ENCODE assay signal across 9 cellular contexts in the genomic region with DNA sequence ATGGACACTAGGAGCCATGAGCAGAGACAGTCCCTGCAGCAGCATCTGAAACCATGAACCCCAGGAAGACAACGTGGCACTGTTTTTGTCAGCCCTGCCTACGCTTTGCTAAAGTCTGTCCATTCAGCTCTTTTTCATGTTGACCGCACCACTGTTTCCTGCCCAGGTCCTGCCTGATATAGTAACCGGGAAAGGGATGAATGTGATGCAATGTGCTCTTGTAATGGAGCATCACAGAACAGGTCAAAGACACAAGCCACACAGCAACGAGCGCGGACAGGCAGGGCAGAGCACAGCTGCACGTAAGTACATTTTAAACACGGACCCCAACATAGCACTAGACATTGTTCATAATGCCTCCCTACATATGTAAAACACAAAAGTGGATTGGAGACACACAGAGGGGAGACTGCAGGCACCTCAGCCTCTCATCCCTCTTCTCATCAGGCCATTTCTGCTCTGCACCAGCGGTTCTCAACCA. TPM values are rescaled to one million over a fixed set of nuclear protein-coding genes. Genes with fewer than 3 reads are reported as not detected.
DNase-seq lines count a peak whose midpoint lies in the region; ATAC-seq, FAIRE-seq and TF ChIP-seq lines count a peak whose summit lies in the region.
"Had no signal": no experiment of that assay in that cellular context is flagged by ENCODE, and none has a peak within 500 bp of the region (broad histone marks: within the 10 kb centered on the region; RNA-seq: fewer than 3 reads in every experiment).

No MANE protein-coding gene starts in this region.

- peak; percentile 15 for ATAC-seq in HG03045 (IDR thresholded peaks at IDR 0.05; ENCODE audit: unreplicated experiment)
- peak; percentile 19 to 26 for ATAC-seq in stimulated activated naive B cell treated with anti-CD40 and anti-IgM and Interleukin-4, amounts not matched to agents 10 μg/mL and 1 μg/mL and 100 μg/mL, for 72 hours (replicated peaks)

- no peaks in the 10 kb centered on the region for H3K9me3 ChIP-seq in endodermal cell (ENCODE audit: control insufficient read depth, low read length)

- H3K27me3 ChIP-seq in bronchial epithelial cell (ENCODE audit: control insufficient read depth, insufficient read depth, low read length) (no peaks in the 10 kb centered on the region), endodermal cell (ENCODE audit: control insufficient read depth, insufficient read depth, low read length, poor library complexity, severe bottlenecking) (no peaks in the 10 kb centered on the region)
- H3K27me3 ChIP-seq: cardiac muscle cell had no signal

- no peak overlapping the region for H3K9ac ChIP-seq in endodermal cell (ENCODE audit: extremely low read depth, low read length, poor library complexity, severe bottlenecking)

- TF ChIP-seq CTCF in bronchial epithelial cell (IDR thresholded peaks at IDR 0.05; ENCODE audit: insufficient read depth, low read length, severe bottlenecking) (no peak), endodermal cell (conservative IDR thresholded peaks at IDR 0.05) (no peak)

- H3K4me3 ChIP-seq in bronchial epithelial cell (ENCODE audit: low read depth, low read length) (no peak overlapping the region), endodermal cell (ENCODE audit: low read length) (no peak overlapping the region)
- H3K4me3 ChIP-seq: cardiac muscle cell had no signal

- H3K36me3 Mint-ChIP-seq in stimulated activated naive B cell treated with anti-CD40 and anti-IgM and Interleukin-4, amounts not matched to agents 10 μg/mL and 1 μg/mL and 100 μg/mL, for 72 hours = no peaks in the 10 kb centered on the region
- no peaks in the 10 kb centered on the region for H3K36me3 Mint-ChIP-seq in endodermal cell (ENCODE audit: low read depth)

- H3K27me3 Mint-ChIP-seq in stimulated activated naive B cell treated with anti-CD40 and anti-IgM and Interleukin-4, amounts not matched to agents 10 μg/mL and 1 μg/mL and 100 μg/mL, for 72 hours = no peaks in the 10 kb centered on the region
- H3K27me3 Mint-ChIP-seq in endodermal cell (ENCODE audit: insufficient read depth) = no peaks in the 10 kb centered on the region

- H3K36me3 ChIP-seq in bronchial epithelial cell (ENCODE audit: control insufficient read depth, insufficient read depth, low read length) (no peaks in the 10 kb centered on the region), endodermal cell (ENCODE audit: control insufficient read depth, insufficient read depth, low read length) (no peaks in the 10 kb centered on the region)
- H3K36me3 ChIP-seq: cardiac muscle cell had no signal

- FAIRE-seq in bronchial epithelial cell (lab: Jason Lieb, UNC) = peak; percentile 73

- H3K27ac Mint-ChIP-seq in stimulated activated naive B cell treated with anti-CD40 and anti-IgM and Interleukin-4, amounts not matched to agents 10 μg/mL and 1 μg/mL and 100 μg/mL, for 72 hours = peak overlapping the region; percentile 97
- H3K27ac Mint-ChIP-seq in endodermal cell = no peak overlapping the region

- H3K4me1 ChIP-seq in endodermal cell (ENCODE audit: control insufficient read depth, insufficient read depth, low read length) = no peaks in the 10 kb centered on the region

- H3K4me3 Mint-ChIP-seq in stimulated activated naive B cell treated with anti-CD40 and anti-IgM and Interleukin-4, amounts not matched to agents 10 μg/mL and 1 μg/mL and 100 μg/mL, for 72 hours = peak overlapping the region; percentile 71 to 78
- no peak overlapping the region for H3K4me3 Mint-ChIP-seq in endodermal cell

- H3K27ac ChIP-seq in endodermal cell (ENCODE audit: low read depth, low read length) = no peak overlapping the region
- H3K27ac ChIP-seq: cardiac muscle cell had no signal

- 94 to 95% methylated on average over 4 to 10 of the region's 10 CpGs for WGBS in endodermal cell (ENCODE audit: insufficient coverage in 1 of 2, insufficient read length in 1 of 2), 2 experiments

- DNase-seq in activated CD4-positive, alpha-beta T cell treated with anti-CD3 and anti-CD28 coated beads, Interleukin-2, amount 50 U/mL, for 48 hours = peak; percentile 27 to 43
- DNase-seq in activated CD4-positive, alpha-beta T cell treated with anti-CD3 and anti-CD28 coated beads for 4 hours = no peak
- no peak for DNase-seq in bronchial epithelial cell (ENCODE audit: low read depth)
- DNase-seq in stimulated activated naive B cell treated with anti-CD40 and anti-IgM and Interleukin-4, amounts not matched to agents 10 μg/mL and 1 μg/mL and 100 μg/mL, for 72 hours = no peak
- no peak for DNase-seq in stimulated activated naive CD4-positive, alpha-beta T cell (lab: John Stamatoyannopoulos, UW)
- no peak for DNase-seq in cerebellum (ENCODE audit: low spot score)
- DNase-seq in endodermal cell = no peak

- no peaks in the 10 kb centered on the region for H3K9me3 Mint-ChIP-seq in stimulated activated naive B cell treated with anti-CD40 and anti-IgM and Interleukin-4, amounts not matched to agents 10 μg/mL and 1 μg/mL and 100 μg/mL, for 72 hours
- H3K9me3 Mint-ChIP-seq in endodermal cell = no peaks in the 10 kb centered on the region

- peaks cover 62 to 78% of the 10 kb centered on the region in 2 donors for H3K4me1 Mint-ChIP-seq in stimulated activated naive B cell treated with anti-CD40 and anti-IgM and Interleukin-4, amounts not matched to agents 10 μg/mL and 1 μg/mL and 100 μg/mL, for 72 hours
- peaks cover 7% of the 10 kb centered on the region for H3K4me1 Mint-ChIP-seq in endodermal cell

RNA-seq across cellular contexts. Expression of a gene that starts 16.9 kb away (rescaled TPM):
- total RNA-seq in bronchial epithelial cell (not detected in 2 replicates), cerebellum (not detected), endodermal cell (1 to 10 TPM in 1 of 2 donors, under 1 TPM in 1; 0.97 to 1.6 TPM)
- 0.21 TPM for polyA plus RNA-seq in endodermal cell (2013, experiment 1 of 2)
- 0.33 TPM for polyA plus RNA-seq in endodermal cell (2013, experiment 2 of 2)
- total RNA-seq: cardiac muscle cell had no signal
- polyA plus RNA-seq: cardiac muscle cell had no signal

RNA-seq across cellular contexts. Expression of a gene that starts 53.5 kb away (rescaled TPM):
- total RNA-seq in bronchial epithelial cell = 134 and 183 TPM in 2 replicates
- 185 TPM for total RNA-seq in cerebellum
- 100 to 1,000 TPM; 154 to 155 TPM for total RNA-seq in endodermal cell
- polyA plus RNA-seq in endodermal cell (2013, experiment 1 of 2) = 126 TPM
- polyA plus RNA-seq in endodermal cell (2013, experiment 2 of 2) = 112 TPM

Comparison
In these comparisons a context has a peak if more than half of its experiments do, and no peak if none do; other contexts are left out.
1. DNase-seq: peak in activated CD4-positive, alpha-beta T cell treated with anti-CD3 and anti-CD28 coated beads, Interleukin-2, amount 50 U/mL, for 48 hours (2 of 2); none in activated CD4-positive, alpha-beta T cell treated with anti-CD3 and anti-CD28 coated beads for 4 hours (0 of 2), bronchial epithelial cell (single experiment), stimulated activated naive B cell treated with anti-CD40 and anti-IgM and Interleukin-4, amounts not matched to agents 10 μg/mL and 1 μg/mL and 100 μg/mL, for 72 hours (single experiment), stimulated activated naive CD4-positive, alpha-beta T cell (0 of 6), cerebellum (single experiment) and endodermal cell (single experiment).